Comparison of ENCODE assay signal across 2 cellular contexts in the genomic region with DNA sequence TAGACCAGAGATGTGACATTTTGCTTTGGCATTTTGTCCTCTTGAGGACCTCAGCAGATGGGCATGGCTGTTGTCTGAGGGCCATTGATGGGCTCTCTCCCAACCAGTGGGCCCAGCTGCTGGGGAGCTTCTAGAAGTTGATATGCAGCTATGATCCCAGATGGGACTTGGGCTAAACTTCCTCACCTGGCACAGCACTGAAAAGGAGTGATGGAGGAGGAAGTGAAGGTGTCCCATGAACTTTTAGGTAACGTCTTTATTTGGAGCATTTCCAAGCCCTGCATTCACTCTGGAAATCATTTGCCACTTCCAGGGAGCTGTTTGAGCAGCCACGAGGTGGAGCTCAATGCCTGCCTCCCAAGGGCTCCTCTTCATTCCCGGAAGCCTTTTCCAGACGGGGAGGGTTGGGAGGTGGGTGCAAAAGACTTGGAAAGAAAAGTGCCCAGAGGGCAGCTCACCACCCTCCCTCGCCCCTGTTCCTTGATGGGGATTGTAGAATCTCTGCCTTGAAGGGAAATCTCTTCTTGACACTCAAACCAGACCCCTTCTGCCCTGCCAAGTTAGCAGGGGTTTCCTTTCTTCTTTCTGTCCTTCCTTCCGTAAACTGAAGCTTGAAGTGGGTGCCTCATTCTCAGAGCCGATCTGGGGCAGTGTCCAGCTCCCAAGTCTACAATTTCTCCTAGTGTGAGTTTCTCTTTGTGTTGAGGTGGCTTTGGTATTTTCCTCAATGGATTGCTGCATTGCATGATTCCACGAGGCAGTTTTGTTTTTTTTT.
A peak's percentile ranks its signal among the peaks of the same experiment; 100 is the strongest.
TF ChIP-seq lines count a peak whose summit lies in the region.

No MANE protein-coding gene starts in this region.

TF ChIP-seq in IMR-90, 13 proteins besides CTCF, POLR2A, EP300 and RAD21:
- TF ChIP-seq, protein P1, sequence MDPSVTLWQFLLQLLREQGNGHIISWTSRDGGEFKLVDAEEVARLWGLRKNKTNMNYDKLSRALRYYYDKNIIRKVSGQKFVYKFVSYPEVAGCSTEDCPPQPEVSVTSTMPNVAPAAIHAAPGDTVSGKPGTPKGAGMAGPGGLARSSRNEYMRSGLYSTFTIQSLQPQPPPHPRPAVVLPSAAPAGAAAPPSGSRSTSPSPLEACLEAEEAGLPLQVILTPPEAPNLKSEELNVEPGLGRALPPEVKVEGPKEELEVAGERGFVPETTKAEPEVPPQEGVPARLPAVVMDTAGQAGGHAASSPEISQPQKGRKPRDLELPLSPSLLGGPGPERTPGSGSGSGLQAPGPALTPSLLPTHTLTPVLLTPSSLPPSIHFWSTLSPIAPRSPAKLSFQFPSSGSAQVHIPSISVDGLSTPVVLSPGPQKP (IDR thresholded peaks at IDR 0.05; ENCODE audit: borderline replicate concordance, low read depth, low read length), result no peak
- TF ChIP-seq SMC3 (IDR thresholded peaks at IDR 0.05; ENCODE audit: low read depth, low read length) (0 out of 2 replicates have a peak, but pooled peaks have one; percentile 20), MAFK (IDR thresholded peaks at IDR 0.05; ENCODE audit: low read depth, low read length) (no peak)

TF ChIP-seq in liver, 16 proteins besides CTCF, POLR2A, EP300 and RAD21:
- TF ChIP-seq, protein P2, sequence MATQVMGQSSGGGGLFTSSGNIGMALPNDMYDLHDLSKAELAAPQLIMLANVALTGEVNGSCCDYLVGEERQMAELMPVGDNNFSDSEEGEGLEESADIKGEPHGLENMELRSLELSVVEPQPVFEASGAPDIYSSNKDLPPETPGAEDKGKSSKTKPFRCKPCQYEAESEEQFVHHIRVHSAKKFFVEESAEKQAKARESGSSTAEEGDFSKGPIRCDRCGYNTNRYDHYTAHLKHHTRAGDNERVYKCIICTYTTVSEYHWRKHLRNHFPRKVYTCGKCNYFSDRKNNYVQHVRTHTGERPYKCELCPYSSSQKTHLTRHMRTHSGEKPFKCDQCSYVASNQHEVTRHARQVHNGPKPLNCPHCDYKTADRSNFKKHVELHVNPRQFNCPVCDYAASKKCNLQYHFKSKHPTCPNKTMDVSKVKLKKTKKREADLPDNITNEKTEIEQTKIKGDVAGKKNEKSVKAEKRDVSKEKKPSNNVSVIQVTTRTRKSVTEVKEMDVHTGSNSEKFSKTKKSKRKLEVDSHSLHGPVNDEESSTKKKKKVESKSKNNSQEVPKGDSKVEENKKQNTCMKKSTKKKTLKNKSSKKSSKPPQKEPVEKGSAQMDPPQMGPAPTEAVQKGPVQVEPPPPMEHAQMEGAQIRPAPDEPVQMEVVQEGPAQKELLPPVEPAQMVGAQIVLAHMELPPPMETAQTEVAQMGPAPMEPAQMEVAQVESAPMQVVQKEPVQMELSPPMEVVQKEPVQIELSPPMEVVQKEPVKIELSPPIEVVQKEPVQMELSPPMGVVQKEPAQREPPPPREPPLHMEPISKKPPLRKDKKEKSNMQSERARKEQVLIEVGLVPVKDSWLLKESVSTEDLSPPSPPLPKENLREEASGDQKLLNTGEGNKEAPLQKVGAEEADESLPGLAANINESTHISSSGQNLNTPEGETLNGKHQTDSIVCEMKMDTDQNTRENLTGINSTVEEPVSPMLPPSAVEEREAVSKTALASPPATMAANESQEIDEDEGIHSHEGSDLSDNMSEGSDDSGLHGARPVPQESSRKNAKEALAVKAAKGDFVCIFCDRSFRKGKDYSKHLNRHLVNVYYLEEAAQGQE (IDR thresholded peaks at IDR 0.05), result no peak
- TF ChIP-seq EGR1 (IDR thresholded peaks at IDR 0.05; ENCODE audit: low read depth in 2 of 2) (no peak), GABPA (IDR thresholded peaks at IDR 0.05 in 1 of 2, conservative IDR thresholded peaks at IDR 0.05 in 1 of 2) (no peak)
- TF ChIP-seq, protein P3, sequence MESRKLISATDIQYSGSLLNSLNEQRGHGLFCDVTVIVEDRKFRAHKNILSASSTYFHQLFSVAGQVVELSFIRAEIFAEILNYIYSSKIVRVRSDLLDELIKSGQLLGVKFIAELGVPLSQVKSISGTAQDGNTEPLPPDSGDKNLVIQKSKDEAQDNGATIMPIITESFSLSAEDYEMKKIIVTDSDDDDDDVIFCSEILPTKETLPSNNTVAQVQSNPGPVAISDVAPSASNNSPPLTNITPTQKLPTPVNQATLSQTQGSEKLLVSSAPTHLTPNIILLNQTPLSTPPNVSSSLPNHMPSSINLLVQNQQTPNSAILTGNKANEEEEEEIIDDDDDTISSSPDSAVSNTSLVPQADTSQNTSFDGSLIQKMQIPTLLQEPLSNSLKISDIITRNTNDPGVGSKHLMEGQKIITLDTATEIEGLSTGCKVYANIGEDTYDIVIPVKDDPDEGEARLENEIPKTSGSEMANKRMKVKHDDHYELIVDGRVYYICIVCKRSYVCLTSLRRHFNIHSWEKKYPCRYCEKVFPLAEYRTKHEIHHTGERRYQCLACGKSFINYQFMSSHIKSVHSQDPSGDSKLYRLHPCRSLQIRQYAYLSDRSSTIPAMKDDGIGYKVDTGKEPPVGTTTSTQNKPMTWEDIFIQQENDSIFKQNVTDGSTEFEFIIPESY (IDR thresholded peaks at IDR 0.05), result no peak
- TF ChIP-seq, protein P4, sequence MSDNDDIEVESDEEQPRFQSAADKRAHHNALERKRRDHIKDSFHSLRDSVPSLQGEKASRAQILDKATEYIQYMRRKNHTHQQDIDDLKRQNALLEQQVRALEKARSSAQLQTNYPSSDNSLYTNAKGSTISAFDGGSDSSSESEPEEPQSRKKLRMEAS (IDR thresholded peaks at IDR 0.05), result no peak
